9 cellular contexts compared by ENCODE assay signal in the genomic region with DNA sequence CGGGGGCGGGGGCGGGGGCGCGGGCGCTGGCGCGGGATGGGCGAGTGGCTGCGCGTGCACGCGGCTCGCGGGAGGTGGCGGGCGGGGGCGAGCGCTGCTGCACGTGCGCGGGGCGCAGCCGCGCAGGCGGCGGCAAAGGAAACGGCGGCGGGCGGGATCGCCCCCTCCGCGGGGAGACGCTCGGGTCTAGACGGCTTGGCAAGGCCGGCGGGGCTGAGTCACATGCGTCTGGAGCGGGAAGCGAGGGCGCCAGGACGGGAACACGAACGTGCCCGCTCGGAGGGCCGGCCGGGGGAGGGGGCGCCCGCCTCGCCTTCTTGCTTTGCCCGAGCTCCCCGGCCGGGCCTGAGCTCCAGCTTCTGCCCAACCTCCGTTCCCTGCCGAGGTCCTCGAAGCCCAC. TPM values are rescaled to one million over a fixed set of nuclear protein-coding genes. Genes with fewer than 3 reads are reported as not detected.
DNase-seq lines count a peak whose midpoint lies in the region; ATAC-seq and TF ChIP-seq lines count a peak whose summit lies in the region.
"Had no signal": no experiment of that assay in that cellular context is flagged by ENCODE, and none has a peak within 500 bp of the region (broad histone marks: within the 10 kb centered on the region; RNA-seq: fewer than 3 reads in every experiment).

No MANE protein-coding gene starts in this region.

- H3K27me3 ChIP-seq in right atrium auricular region: no peaks in the 10 kb centered on the region

- no peaks in the 10 kb centered on the region for H3K36me3 ChIP-seq in right atrium auricular region

- peak overlapping the region; percentile 62 to 68 for H3K27ac ChIP-seq in right atrium auricular region
- H3K27ac ChIP-seq: PC-9 had no signal

- peak; percentile 51 for DNase-seq in NCI-H2227 (lab: John Stamatoyannopoulos, UW; ENCODE audit: unreplicated experiment)
- no peak for DNase-seq in NCI-H2227 treated with DMSO at 0.1 percent for 48 hours (lab: John Stamatoyannopoulos, UW)
- peak; percentile 27 for DNase-seq in activated gamma-delta T cell treated with Interleukin-2 at 50 U/mL for 16 hours
- DNase-seq in right atrium auricular region (ENCODE audit: low spot score): peak; percentile 77
- DNase-seq in stimulated activated CD4-positive, alpha-beta T cell treated with anti-CD3 and anti-CD28 coated beads, Interleukin-2, amount 100 ng/mL, for 24 hours: peak; percentile 33 to 51
- DNase-seq in NCI-H2081 (lab: John Stamatoyannopoulos, UW): no peak

- peaks cover 0 to 39% of the 10 kb centered on the region in 2 donors for H3K4me1 ChIP-seq in right atrium auricular region

- H3K9me3 ChIP-seq in right atrium auricular region: no peaks in the 10 kb centered on the region

- ATAC-seq in GM21529 (IDR thresholded peaks at IDR 0.05; ENCODE audit: unreplicated experiment) (no peak), HG03442 (IDR thresholded peaks at IDR 0.05; ENCODE audit: unreplicated experiment) (no peak)

- H3K4me3 ChIP-seq in right atrium auricular region: peak overlapping the region in 1 of 2 donors; percentile 31
- H3K4me3 ChIP-seq: PC-9 had no signal

- no peak for TF ChIP-seq CTCF in right atrium auricular region (IDR thresholded peaks at IDR 0.05)

RNA-seq across cellular contexts. Expression of a gene that starts 4.3 kb away (rescaled TPM):
- 10 to 100 TPM; 10.5 to 15.9 TPM for total RNA-seq in right atrium auricular region

RNA-seq across cellular contexts. Expression of a gene that starts 20.1 kb away (rescaled TPM):
- 100 to 1,000 TPM; 141 to 206 TPM for total RNA-seq in right atrium auricular region

RNA-seq across cellular contexts. Expression of a gene that starts 28.9 kb away (rescaled TPM):
- total RNA-seq in right atrium auricular region: under 1 TPM in 1 of 2 donors, not detected in 1; 0.94 TPM

RNA-seq across cellular contexts. Expression of a gene that starts 42.7 kb away (rescaled TPM):
- not detected for total RNA-seq in right atrium auricular region
- total RNA-seq: PC-9 had no signal

Comparison
In these comparisons a context has a peak if more than half of its experiments do, and no peak if none do; other contexts are left out.
1. DNase-seq: peak in NCI-H2227 (single experiment), activated gamma-delta T cell treated with Interleukin-2 at 50 U/mL for 16 hours (single experiment), right atrium auricular region (single experiment) and stimulated activated CD4-positive, alpha-beta T cell treated with anti-CD3 and anti-CD28 coated beads, Interleukin-2, amount 100 ng/mL, for 24 hours (2 of 2); none in NCI-H2227 treated with DMSO at 0.1 percent for 48 hours (single experiment) and NCI-H2081 (0 of 2).